In the genomic region with DNA sequence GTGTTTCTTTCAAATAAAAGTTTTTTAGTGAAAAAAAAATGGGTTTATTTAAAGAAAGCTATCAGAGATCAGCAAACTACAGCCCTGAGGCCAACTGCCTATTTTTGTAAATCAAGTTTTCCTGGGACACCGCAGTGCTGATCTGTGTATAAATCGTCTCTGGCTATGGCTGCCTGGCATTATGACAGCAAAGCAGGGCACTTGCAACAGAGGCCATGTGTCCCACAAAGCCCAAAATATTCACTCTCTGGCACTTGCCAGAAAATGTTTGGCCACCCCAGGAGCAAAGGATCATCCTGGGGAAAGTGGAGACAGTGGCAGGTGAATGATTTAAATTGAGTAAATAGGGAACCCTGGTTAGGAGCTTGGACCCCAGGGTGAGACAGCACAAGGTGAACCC, we compare ENCODE assay signal across 16 cellular contexts.
DNase-seq lines count a peak whose midpoint lies in the region; ATAC-seq, FAIRE-seq and TF ChIP-seq lines count a peak whose summit lies in the region.
"Had no signal": no experiment of that assay in that cellular context is flagged by ENCODE, and none has a peak within 500 bp of the region (broad histone marks: within the 10 kb centered on the region; RNA-seq: fewer than 3 reads in every experiment).

No MANE protein-coding gene starts in this region.

- TF ChIP-seq CTCF in mesothelial cell of epicardium (IDR thresholded peaks at IDR 0.05; ENCODE audit: unreplicated experiment) (no peak), sigmoid colon (IDR thresholded peaks at IDR 0.05) (no peak), gastroesophageal sphincter (IDR thresholded peaks at IDR 0.05) (no peak), psoas muscle (IDR thresholded peaks at IDR 0.05) (no peak)

- H3K4me1 ChIP-seq in sigmoid colon: peaks cover 0 to 10% (median 3%) of the 10 kb centered on the region in 4 donors
- H3K4me1 ChIP-seq in gastroesophageal sphincter: peaks cover 0 to 8% (median 0%) of the 10 kb centered on the region in 3 donors
- H3K4me1 ChIP-seq in psoas muscle: no peaks in the 10 kb centered on the region

- H3K4me1 Mint-ChIP-seq in mesothelial cell of epicardium: peaks cover 64% of the 10 kb centered on the region
- H3K4me1 Mint-ChIP-seq: CD4-positive, alpha-beta memory T cell had no signal

- TF ChIP-seq POLR2A in sigmoid colon (IDR thresholded peaks at IDR 0.05) (no peak), gastroesophageal sphincter (IDR thresholded peaks at IDR 0.05) (no peak)

- FAIRE-seq in RCC 7860 (lab: Jason Lieb, UNC): no peak
- FAIRE-seq: GM12878, GM19239 had no signal

- DNase-seq in cerebellar cortex (ENCODE audit: low spot score) (peak; percentile 76), mesothelial cell of epicardium (ENCODE audit: low spot score in 2 of 2, unreplicated experiment in 2 of 2) (no peak), sigmoid colon (peak; percentile 18), psoas muscle (no peak), RCC 7860 (ENCODE audit: low spot score) (no peak)
- DNase-seq: CD4-positive, alpha-beta memory T cell; COR-L47; DMS153; DND-41; GDM1; GM23248; H9 had no signal

- H3K4me3 Mint-ChIP-seq in mesothelial cell of epicardium: no peak overlapping the region
- H3K4me3 Mint-ChIP-seq: CD4-positive, alpha-beta memory T cell; H9 had no signal

- intact Hi-C loops in sigmoid colon (cut with DNase I): no loop called here
- intact Hi-C loops in psoas muscle (cut with DNase I): no loop called here

- H3K27ac Mint-ChIP-seq in mesothelial cell of epicardium: peak overlapping the region; percentile 81
- H3K27ac Mint-ChIP-seq: H9 had no signal

- H3K27ac ChIP-seq in sigmoid colon (no peak overlapping the region), gastroesophageal sphincter (no peak overlapping the region), psoas muscle (no peak overlapping the region)
- H3K27ac ChIP-seq: GM23248 had no signal

- no peaks in the 10 kb centered on the region for H3K9me3 ChIP-seq in sigmoid colon
- H3K9me3 ChIP-seq in gastroesophageal sphincter: no peaks in the 10 kb centered on the region
- H3K9me3 ChIP-seq in psoas muscle: no peaks in the 10 kb centered on the region

- H3K4me3 ChIP-seq in sigmoid colon (no peak overlapping the region), gastroesophageal sphincter (no peak overlapping the region), psoas muscle (no peak overlapping the region)
- H3K4me3 ChIP-seq: GM12878, GM23248 had no signal

- no peaks in the 10 kb centered on the region for H3K36me3 ChIP-seq in sigmoid colon
- H3K36me3 ChIP-seq in gastroesophageal sphincter: no peaks in the 10 kb centered on the region
- H3K36me3 ChIP-seq in psoas muscle (ENCODE audit: insufficient read depth in 1 of 2, low read depth in 1 of 2): no peaks in the 10 kb centered on the region

- H3K27me3 ChIP-seq in sigmoid colon (no peaks in the 10 kb centered on the region), gastroesophageal sphincter (no peaks in the 10 kb centered on the region), psoas muscle (ENCODE audit: insufficient read depth in 3 of 3, low read length in 2 of 3) (peaks cover 0 to 6% (median 5%) of the 10 kb centered on the region in 3 donors)

- WGBS in sigmoid colon, 2 donors: 83 to 84% methylated on average over 2 of the region's 2 CpGs
- WGBS in gastroesophageal sphincter (ENCODE audit: low coverage in 1 of 2), 2 donors: 52 to 83% methylated on average over 2 of the region's 2 CpGs
- 33 to 48% (median 35%) methylated on average over 2 of the region's 2 CpGs for WGBS in psoas muscle, 3 donors

- no peaks in the 10 kb centered on the region for H3K27me3 Mint-ChIP-seq in mesothelial cell of epicardium (ENCODE audit: low read depth)

- no peak for ATAC-seq in gastroesophageal sphincter
- ATAC-seq in psoas muscle: no peak
- ATAC-seq: GM12878, HCT116 had no signal

- no peaks in the 10 kb centered on the region for H3K36me3 Mint-ChIP-seq in mesothelial cell of epicardium
- H3K36me3 Mint-ChIP-seq: CD4-positive, alpha-beta memory T cell had no signal

- no peak for TF ChIP-seq EP300 in sigmoid colon (IDR thresholded peaks at IDR 0.05)
- no peak for TF ChIP-seq EP300 in gastroesophageal sphincter (IDR thresholded peaks at IDR 0.05)

- H3K9me3 Mint-ChIP-seq in mesothelial cell of epicardium: no peaks in the 10 kb centered on the region
- H3K9me3 Mint-ChIP-seq: CD4-positive, alpha-beta memory T cell; H9 had no signal

Comparison
In these comparisons a context has a peak if more than half of its experiments do, and no peak if none do; other contexts are left out.
1. DNase-seq: peak in cerebellar cortex (single experiment) and sigmoid colon (single experiment); none in mesothelial cell of epicardium (0 of 2), psoas muscle (0 of 2) and RCC 7860 (single experiment).